ENCODE assay signal across 25 cellular contexts in the genomic region with DNA sequence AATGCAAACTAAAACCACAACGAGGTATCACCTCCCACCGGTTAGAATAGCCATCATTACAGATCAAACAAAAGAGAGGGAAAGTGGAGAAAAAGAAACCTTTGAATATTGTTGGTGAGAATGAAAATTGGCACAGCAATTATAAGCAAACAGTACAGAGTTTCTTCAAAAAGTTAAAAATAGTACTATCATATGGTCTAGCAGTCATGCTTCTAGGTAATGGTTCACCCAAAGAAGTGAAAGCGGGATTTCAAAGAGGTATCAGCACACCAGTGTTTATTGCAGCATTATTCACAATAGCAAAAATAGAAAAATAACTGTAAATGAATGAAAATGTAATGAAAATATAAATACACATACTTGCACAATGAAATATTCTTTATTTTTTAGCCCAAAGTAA.
"Had no signal": no experiment of that assay in that cellular context is flagged by ENCODE, and none has a peak within 500 bp of the region (broad histone marks: within the 10 kb centered on the region; RNA-seq: fewer than 3 reads in every experiment).

No MANE protein-coding gene starts in this region.

- H3K4me2 ChIP-seq: PC-9 had no signal

- H3K4me1 ChIP-seq: Peyer's patch, SJCRH30 had no signal

- H3K27ac ChIP-seq: PC-9, Peyer's patch, SJCRH30 had no signal

- DNase-seq: KBM-7; MG63; NCI-H1048; NCI-H1105 treated with DMSO at 0.1 percent for 48 hours; NCI-H1417 treated with DMSO at 0.1 percent for 48 hours; NCI-H146; NCI-H1694 treated with DMSO at 0.1 percent for 48 hours; NCI-H1930; NCI-H2081; NCI-H2171; NCI-H226; NCI-H446; NCI-H510A; NCI-H524 treated with DMSO at 0.1 percent for 48 hours; NCI-H69; NCI-H774; NK-92 treated with Interleukin-12 subunit alpha and Interleukin-12 subunit beta, amount 100 ng/mL, for 24 hours; PC-9; Peyer's patch; SHP77 treated with DMSO at 0.1 percent for 48 hours; SJCRH30; T-helper 1 cell; T-helper 17 cell had no signal

- H3K4me3 ChIP-seq: MG63, PC-9, Peyer's patch, SJCRH30 had no signal

- H3K36me3 ChIP-seq: MG63, Peyer's patch, SJCRH30 had no signal

- H3K27me3 ChIP-seq: MG63, Peyer's patch, SJCRH30 had no signal

- H2AFZ ChIP-seq: PC-9 had no signal

- H3K9me3 ChIP-seq: Peyer's patch, SJCRH30 had no signal

- ATAC-seq: Right ventricle myocardium inferior, SK-N-SH treated with all-trans-retinoic acid at 6 μM for 48 hours, T-helper 17 cell had no signal
